13 cellular contexts compared by ENCODE assay signal in genomic region chr3:154132777-154133375, GRCh38. TPM values are rescaled to one million over a fixed set of nuclear protein-coding genes. Genes with fewer than 3 reads are reported as not detected.
DNase-seq lines count a peak whose midpoint lies in the region; ATAC-seq, FAIRE-seq and TF ChIP-seq lines count a peak whose summit lies in the region.
"Had no signal": no experiment of that assay in that cellular context is flagged by ENCODE, and none has a peak within 500 bp of the region (broad histone marks: within the 10 kb centered on the region; RNA-seq: fewer than 3 reads in every experiment).

No MANE protein-coding gene starts in this region.

- 13 to 55% (median 23%) methylated on average over 6 of the region's 6 CpGs for WGBS in small intestine, 3 donors

- ATAC-seq in HG02571 (IDR thresholded peaks at IDR 0.05; ENCODE audit: unreplicated experiment) = no peak
- ATAC-seq: A549 had no signal

- peaks cover 8 to 13% of the 10 kb centered on the region in 2 donors for H3K4me1 ChIP-seq in small intestine (ENCODE audit: control insufficient read depth in 2 of 2, insufficient read depth in 1 of 2, low read depth in 1 of 2, low read length in 1 of 2)
- H3K4me1 ChIP-seq: A549 had no signal

- H3K4me3 ChIP-seq in choroid plexus epithelial cell (ENCODE audit: low read depth, low read length) = no peak overlapping the region
- H3K4me3 ChIP-seq in small intestine (ENCODE audit: low read depth in 1 of 2, low read length in 2 of 2) = no peak overlapping the region
- H3K4me3 ChIP-seq: A549 had no signal

- no peaks in the 10 kb centered on the region for H3K9me3 ChIP-seq in small intestine (ENCODE audit: control insufficient read depth, low read depth)
- H3K9me3 ChIP-seq: A549 had no signal

- FAIRE-seq in small intestine (lab: Jason Lieb, UNC) = peak; percentile 90
- FAIRE-seq: A549 had no signal

- H3K36me3 ChIP-seq in small intestine (ENCODE audit: control insufficient read depth in 2 of 2, insufficient read depth in 2 of 2, low read length in 2 of 2) = no peaks in the 10 kb centered on the region

- H3K27me3 ChIP-seq in small intestine (ENCODE audit: control insufficient read depth in 2 of 2, insufficient read depth in 2 of 2, low read length in 2 of 2) = no peaks in the 10 kb centered on the region

- no peak overlapping the region for H3K27ac ChIP-seq in small intestine (ENCODE audit: low read depth in 1 of 2, low read length in 1 of 2)
- H3K27ac ChIP-seq: A549 had no signal

- TF ChIP-seq CTCF in choroid plexus epithelial cell (conservative IDR thresholded peaks at IDR 0.05; ENCODE audit: low read depth, low read length) = no peak

- DNase-seq in NCI-H82 (lab: John Stamatoyannopoulos, UW) = peak; percentile 47
- no peak for DNase-seq in NCI-H82 treated with DMSO at 0.1 percent for 48 hours (lab: John Stamatoyannopoulos, UW; ENCODE audit: unreplicated experiment)
- DNase-seq in NCI-H2171 (lab: John Stamatoyannopoulos, UW) = peak; percentile 52
- peak; percentile 30 for DNase-seq in choroid plexus epithelial cell (ENCODE audit: low read depth)
- DNase-seq in small intestine = peak; percentile 95
- no peak for DNase-seq in foreskin melanocyte
- no peak for DNase-seq in T-helper 9 cell
- DNase-seq: activated CD4-positive, alpha-beta T cell treated with anti-CD3 and anti-CD28 coated beads, Interleukin-2, amount 50 U/mL, for 48 hours; activated naive CD4-positive, alpha-beta T cell treated with anti-CD3 and anti-CD28 coated beads, Interleukin-2, amount 10 ng/mL, durations not matched to agents 7 days and 5 days; cortex of kidney; SHP77 treated with DMSO at 0.1 percent for 48 hours had no signal

RNA-seq across cellular contexts. Expression of gene ARHGEF26, which starts 11.7 kb away (rescaled TPM):
- polyA plus RNA-seq in small intestine = 10 to 100 TPM in 1 of 3 donors, 1 to 10 TPM in 2; 6.5 to 13.6 (median 9.6) TPM

Comparison
In these comparisons a context has a peak if more than half of its experiments do, and no peak if none do; other contexts are left out.
1. DNase-seq: peak in NCI-H82 (single experiment), NCI-H2171 (single experiment), choroid plexus epithelial cell (single experiment) and small intestine (single experiment); none in NCI-H82 treated with DMSO at 0.1 percent for 48 hours (single experiment), foreskin melanocyte (single experiment) and T-helper 9 cell (single experiment).